25 cellular contexts compared by ENCODE assay signal in the genomic region with DNA sequence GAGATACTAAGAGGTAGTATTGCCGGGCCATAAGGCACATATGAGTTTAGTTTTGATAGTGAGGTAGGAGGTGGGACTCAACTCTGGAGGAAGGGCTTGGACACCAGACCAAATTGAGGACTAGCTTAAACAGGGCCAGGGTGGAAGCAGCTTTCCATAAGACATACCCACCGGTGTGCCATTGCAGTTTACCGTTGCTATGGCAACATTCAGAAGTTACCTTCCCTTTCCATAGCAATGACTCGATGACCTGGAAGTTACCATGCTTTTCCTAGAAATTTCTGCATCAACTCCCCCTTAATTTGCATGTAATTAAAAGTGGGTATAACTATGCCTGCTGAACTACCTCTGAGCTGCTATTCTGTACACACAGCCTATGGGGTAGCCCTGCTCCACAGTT.
"Had no signal": no experiment of that assay in that cellular context is flagged by ENCODE, and none has a peak within 500 bp of the region (broad histone marks: within the 10 kb centered on the region; RNA-seq: fewer than 3 reads in every experiment).

No MANE protein-coding gene starts in this region.

- H3K4me3 Mint-ChIP-seq: activated CD4-positive, alpha-beta T cell treated with anti-CD3 and anti-CD28 coated beads, Interleukin-2, amount 10 ng/mL, durations not matched to agents 24 days and 14 days; activated T-cell treated with anti-CD3 and anti-CD28 coated beads, Interleukin-2, amount 50 U/mL, for 4 hours; effector memory CD8-positive, alpha-beta T cell; mesothelial cell of epicardium; naive B cell; neural progenitor cell; stimulated activated naive CD8-positive, alpha-beta T cell treated with anti-CD3 and anti-CD28 coated beads, Interleukin-15, amount 100 ng/mL, for 72 hours; T-helper 1 cell treated with Interleukin-12 subunit alpha and Interleukin-12 subunit beta and Interleukin-4 antibody, amounts not matched to agents 30 μg/mL and 1 μg/mL, for 36 hours; type B pancreatic cell had no signal

- H3K4me1 ChIP-seq: gastrocnemius medialis, neural progenitor cell, right atrium auricular region, uterus had no signal

- ATAC-seq: activated T-cell treated with anti-CD3 and anti-CD28 coated beads, Interleukin-2, amount 50 U/mL, for 4 hours; effector memory CD8-positive, alpha-beta T cell; gastrocnemius medialis; left ventricle myocardium superior; stimulated activated naive CD8-positive, alpha-beta T cell treated with anti-CD3 and anti-CD28 coated beads, Interleukin-15, amount 100 ng/mL, for 72 hours had no signal

- H3K9ac ChIP-seq: neural progenitor cell had no signal

- H3K4me1 Mint-ChIP-seq: mesothelial cell of epicardium had no signal

- H3K27me3 Mint-ChIP-seq: effector memory CD8-positive, alpha-beta T cell; naive B cell; stimulated activated naive CD8-positive, alpha-beta T cell treated with anti-CD3 and anti-CD28 coated beads, Interleukin-15, amount 100 ng/mL, for 72 hours; type B pancreatic cell had no signal

- H3K36me3 ChIP-seq: brain microvascular endothelial cell, gastrocnemius medialis, neural progenitor cell, right atrium auricular region, uterus had no signal

- H3K9me3 ChIP-seq: gastrocnemius medialis, right atrium auricular region, uterus had no signal

- H3K9me3 Mint-ChIP-seq: activated CD4-positive, alpha-beta T cell treated with anti-CD3 and anti-CD28 coated beads, Interleukin-2, amount 10 ng/mL, durations not matched to agents 24 days and 14 days; effector memory CD8-positive, alpha-beta T cell; mesothelial cell of epicardium; stimulated activated naive CD8-positive, alpha-beta T cell treated with anti-CD3 and anti-CD28 coated beads, Interleukin-15, amount 100 ng/mL, for 72 hours; type B pancreatic cell had no signal

- H3K27ac ChIP-seq: brain microvascular endothelial cell, coronary artery, gastrocnemius medialis, neural progenitor cell, right atrium auricular region, uterus had no signal

- H3K27ac Mint-ChIP-seq: mesothelial cell of epicardium; neural progenitor cell; stimulated activated naive CD8-positive, alpha-beta T cell treated with anti-CD3 and anti-CD28 coated beads, Interleukin-15, amount 100 ng/mL, for 72 hours; T-helper 1 cell treated with Interleukin-12 subunit alpha and Interleukin-12 subunit beta and Interleukin-4 antibody, amounts not matched to agents 30 μg/mL and 1 μg/mL, for 36 hours; type B pancreatic cell had no signal

- H3K4me3 ChIP-seq: coronary artery, gastrocnemius medialis, neural progenitor cell, right atrium auricular region, uterus had no signal

- H3K27me3 ChIP-seq: brain microvascular endothelial cell, gastrocnemius medialis, neural progenitor cell, right atrium auricular region, uterus had no signal

- DNase-seq: activated CD4-positive, alpha-beta T cell treated with anti-CD3 and anti-CD28 coated beads, Interleukin-2, amount 10 ng/mL, durations not matched to agents 24 days and 14 days; activated CD4-positive, CD25-positive, alpha-beta regulatory T cell treated with anti-CD3 and anti-CD28 coated beads, Interleukin-2, amount 50 U/mL, for 72 hours; activated gamma-delta T cell treated with Interleukin-2 at 50 U/mL for 16 hours; activated naive CD4-positive, alpha-beta T cell treated with anti-CD3 and anti-CD28 coated beads, Interleukin-2, amount 50 U/mL, for 16 hours; activated T-cell treated with anti-CD3 and anti-CD28 coated beads, Interleukin-2, amount 50 U/mL, for 4 hours; amniotic stem cell; brain microvascular endothelial cell; effector memory CD8-positive, alpha-beta T cell; erythroblast; gastrocnemius medialis; glutamatergic neuron; islet precursor cell; left ventricle myocardium superior; naive B cell; stimulated activated naive CD8-positive, alpha-beta T cell treated with anti-CD3 and anti-CD28 coated beads, Interleukin-15, amount 100 ng/mL, for 72 hours; substantia nigra; SW 1271; T1000; uterus had no signal

- H3K36me3 Mint-ChIP-seq: mesothelial cell of epicardium, naive B cell, neural progenitor cell, type B pancreatic cell had no signal

- H3K4me2 ChIP-seq: neural progenitor cell had no signal
